In the genomic region with DNA sequence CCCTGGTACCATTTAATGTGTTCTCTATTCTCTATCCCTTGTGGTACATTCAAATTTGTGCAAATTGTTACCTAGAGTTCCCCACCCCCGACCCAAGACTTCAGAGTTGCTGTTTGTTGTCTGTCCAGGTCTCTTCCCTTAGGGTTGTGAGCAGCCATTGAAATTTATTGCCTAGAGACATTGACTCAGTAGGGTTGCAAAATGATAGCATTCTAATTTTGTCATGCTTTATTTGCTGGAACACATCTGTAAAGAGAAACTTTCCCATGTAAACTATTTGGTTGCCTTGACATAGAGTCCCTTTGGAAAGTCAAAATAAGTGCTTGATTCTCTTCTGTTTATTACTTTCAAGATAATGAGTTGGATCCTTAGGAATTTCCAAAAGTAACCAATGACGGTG, we compare ENCODE assay signal across 28 cellular contexts.
A peak's percentile ranks its signal among the peaks of the same experiment; 100 is the strongest.
DNase-seq lines count a peak whose midpoint lies in the region; ATAC-seq, FAIRE-seq and TF ChIP-seq lines count a peak whose summit lies in the region.
"Had no signal": no experiment of that assay in that cellular context is flagged by ENCODE, and none has a peak within 500 bp of the region (broad histone marks: within the 10 kb centered on the region; RNA-seq: fewer than 3 reads in every experiment).

No MANE protein-coding gene starts in this region.

- peak; percentile 74 for DNase-seq in BJ (ENCODE audit: low read depth)
- DNase-seq in M059J (ENCODE audit: low read depth), result peak; percentile 46
- DNase-seq in psoas muscle, result no peak
- no peak for DNase-seq in activated gamma-delta T cell treated with Interleukin-2 at 50 U/mL for 16 hours
- no peak for DNase-seq in activated CD8-positive, alpha-beta memory T cell treated with anti-CD3 and anti-CD28 coated beads, Interleukin-2, amount 50 U/mL, for 4 hours
- DNase-seq in adrenal gland, result no peak
- no peak for DNase-seq in esophagus squamous epithelium (lab: John Stamatoyannopoulos, UW)
- DNase-seq: activated CD4-positive, alpha-beta T cell treated with anti-CD3 and anti-CD28 coated beads, Interleukin-2, amount 50 U/mL, for 1 hour; activated CD4-positive, CD25-positive, alpha-beta regulatory T cell; activated CD8-positive, alpha-beta memory T cell treated with anti-CD3 and anti-CD28 coated beads, Interleukin-2, amount 10 ng/mL, durations not matched to agents 7 days and 5 days; activated naive CD8-positive, alpha-beta T cell treated with anti-CD3 and anti-CD28 coated beads, Interleukin-2, amount 50 U/mL, for 24 hours; activated T-cell treated with anti-CD3 and anti-CD28 coated beads, Interleukin-2, amount 50 U/mL, for 48 hours; BE2C; dorsolateral prefrontal cortex; head of caudate nucleus; mesendoderm; NCI-H2029 treated with DMSO at 0.1 percent for 48 hours; NCI-H524 treated with DMSO at 0.1 percent for 48 hours; NK-92 treated with Interleukin-12 subunit alpha and Interleukin-12 subunit beta, amount 100 ng/mL, for 24 hours; pancreas; SK-N-SH; stimulated activated naive CD4-positive, alpha-beta T cell treated with Interleukin-2 at 50 U/mL for 16 hours had no signal

- H3K27me3 ChIP-seq in BJ (ENCODE audit: control insufficient read depth, insufficient read depth, low read length) (no peaks in the 10 kb centered on the region), psoas muscle (ENCODE audit: insufficient read depth in 3 of 3, low read length in 2 of 3) (no peaks in the 10 kb centered on the region), adrenal gland (no peaks in the 10 kb centered on the region), esophagus squamous epithelium (no peaks in the 10 kb centered on the region)
- H3K27me3 ChIP-seq: BE2C, dorsolateral prefrontal cortex, pancreas had no signal

- peak overlapping the region; percentile 3 for H3K27ac ChIP-seq in psoas muscle
- H3K27ac ChIP-seq in adrenal gland, result peak overlapping the region in 1 of 5 donors; percentile 31
- peak overlapping the region in 1 of 4 donors; percentile 36 for H3K27ac ChIP-seq in esophagus squamous epithelium
- H3K27ac ChIP-seq: A549, pancreas had no signal

- H3K36me3 ChIP-seq in BJ (ENCODE audit: control insufficient read depth, insufficient read depth, low read length) (no peaks in the 10 kb centered on the region), psoas muscle (ENCODE audit: insufficient read depth in 1 of 2, low read depth in 1 of 2) (no peaks in the 10 kb centered on the region), adrenal gland (replicated peaks in 1 of 2) (no peaks in the 10 kb centered on the region), esophagus squamous epithelium (no peaks in the 10 kb centered on the region)
- H3K36me3 ChIP-seq: BE2C, pancreas had no signal

- no peak for TF ChIP-seq POLR2A in adrenal gland (IDR thresholded peaks at IDR 0.05)
- TF ChIP-seq POLR2A in esophagus squamous epithelium (IDR thresholded peaks at IDR 0.05), result no peak

- ATAC-seq in psoas muscle, result peak in 2 of 4 donors; percentile 75 to 87
- ATAC-seq: A549; activated CD8-positive, alpha-beta memory T cell treated with anti-CD3 and anti-CD28 coated beads, Interleukin-2, amount 10 ng/mL, durations not matched to agents 7 days and 5 days; activated naive CD8-positive, alpha-beta T cell treated with anti-CD3 and anti-CD28 coated beads, Interleukin-2, amount 50 U/mL, for 24 hours; left lobe of liver; pancreas had no signal

- WGBS in psoas muscle, 3 donors, result 63 to 85% (median 74%) methylated on average over 2 of the region's 2 CpGs
- 76 to 83% (median 79%) methylated on average over 2 of the region's 2 CpGs for WGBS in adrenal gland, 4 donors
- WGBS in esophagus squamous epithelium, 2 donors, result 68 to 89% methylated on average over 2 of the region's 2 CpGs

- CTCF ChIA-PET in BJ (lab: Yijun Ruan, JAX), result interaction anchor here (1.5 kb wide), 1 partner anchor 21 kb away, joined by 3 read pairs; no protein-coding TSS in a partner anchor

- no peak for TF ChIP-seq CTCF in BJ (IDR thresholded peaks at IDR 0.05; ENCODE audit: insufficient read depth, low read depth, low read length)
- no peak for TF ChIP-seq CTCF in psoas muscle (IDR thresholded peaks at IDR 0.05)
- no peak for TF ChIP-seq CTCF in adrenal gland (IDR thresholded peaks at IDR 0.05)
- TF ChIP-seq CTCF in esophagus squamous epithelium (IDR thresholded peaks at IDR 0.05), result no peak

- intact Hi-C loops in psoas muscle (cut with DNase I) (no loop called here), adrenal gland (cut with DNase I) (no loop called here), esophagus squamous epithelium (cut with DNase I) (no loop called here)

- H3K4me3 ChIP-seq in BJ (ENCODE audit: low read depth, low read length) (no peak overlapping the region), psoas muscle (no peak overlapping the region), adrenal gland (no peak overlapping the region), esophagus squamous epithelium (no peak overlapping the region)
- H3K4me3 ChIP-seq: A549, dorsolateral prefrontal cortex, pancreas, smooth muscle cell had no signal

- FAIRE-seq in endometrium (lab: Jason Lieb, UNC), result peak; percentile 69
- FAIRE-seq: A549, GM12892, islet of Langerhans, pancreas had no signal

- POLR2A ChIA-PET in BJ (lab: Charles Lee), result no interaction called here

- H3K9me3 ChIP-seq in psoas muscle (no peaks in the 10 kb centered on the region), adrenal gland (replicated peaks in 1 of 3) (no peaks in the 10 kb centered on the region), esophagus squamous epithelium (no peaks in the 10 kb centered on the region)
- H3K9me3 ChIP-seq: A549, BE2C, pancreas, SK-N-SH had no signal

- H3K4me1 ChIP-seq in psoas muscle (peaks cover 19% of the 10 kb centered on the region), adrenal gland (replicated peaks in 1 of 2) (peaks cover 7 to 22% of the 10 kb centered on the region in 2 donors), esophagus squamous epithelium (peaks cover 0 to 14% (median 8%) of the 10 kb centered on the region in 3 donors)
- H3K4me1 ChIP-seq: A549, BE2C, pancreas had no signal

Comparison
In these comparisons a context has a peak if more than half of its experiments do, and no peak if none do; other contexts are left out.
1. DNase-seq: peak in BJ (single experiment) and M059J (single experiment); none in psoas muscle (0 of 2), activated gamma-delta T cell treated with Interleukin-2 at 50 U/mL for 16 hours (single experiment), activated CD8-positive, alpha-beta memory T cell treated with anti-CD3 and anti-CD28 coated beads, Interleukin-2, amount 50 U/mL, for 4 hours (single experiment), adrenal gland (0 of 7) and esophagus squamous epithelium (single experiment).